Comparison of ENCODE assay signal across 8 cellular contexts in the genomic region with DNA sequence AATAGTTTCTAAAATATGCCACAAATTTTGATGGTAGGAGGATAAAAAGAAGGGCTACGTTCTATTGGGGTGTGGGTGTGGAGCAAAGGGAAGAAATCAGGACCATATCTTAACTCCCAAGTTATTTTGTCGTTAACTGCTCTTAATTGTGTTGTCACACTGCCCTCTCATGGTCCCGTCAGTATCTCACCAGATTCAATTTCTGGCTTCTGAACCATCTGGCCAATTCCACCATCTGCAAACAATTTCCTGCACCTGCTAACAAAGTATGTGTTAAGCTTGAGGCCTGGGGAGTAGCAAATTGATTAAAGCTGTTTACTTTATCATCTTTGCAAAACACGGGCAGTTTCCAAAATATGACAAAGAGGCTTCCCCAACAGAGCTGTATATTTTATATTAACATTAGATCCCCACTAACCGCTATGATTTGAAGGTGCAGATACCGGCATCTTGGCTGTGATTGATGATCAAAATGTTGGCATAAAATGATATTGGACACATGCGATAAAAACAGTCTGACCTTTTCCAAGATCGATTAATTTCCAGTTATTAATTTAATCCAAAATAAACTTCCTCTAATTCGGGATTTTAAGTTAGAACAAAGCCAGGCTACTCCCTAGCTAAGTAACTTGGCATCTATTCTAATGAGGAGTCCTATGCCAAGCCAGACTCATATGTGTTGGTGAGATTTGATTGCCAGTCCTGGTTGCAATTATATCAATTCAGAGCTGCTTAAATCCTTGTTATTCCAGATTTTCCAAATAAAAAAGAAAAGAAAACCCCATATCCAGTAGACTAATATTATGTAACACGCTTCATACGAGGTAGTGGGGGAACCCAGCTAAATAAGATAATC. TPM values are rescaled to one million over a fixed set of nuclear protein-coding genes. Genes with fewer than 3 reads are reported as not detected.
DNase-seq lines count a peak whose midpoint lies in the region; ATAC-seq, FAIRE-seq and TF ChIP-seq lines count a peak whose summit lies in the region.

No MANE protein-coding gene starts in this region.

- H2AFZ ChIP-seq in MM.1S (ENCODE audit: low read length): no peak overlapping the region
- no peak overlapping the region for H2AFZ ChIP-seq in mesenchymal stem cell (ENCODE audit: low read depth, low read length)

- H3K4me2 ChIP-seq in MM.1S (ENCODE audit: low read depth, low read length) (no peak overlapping the region), mesenchymal stem cell (ENCODE audit: low read length, poor library complexity, severe bottlenecking) (no peak overlapping the region)

- no peak overlapping the region for H2BK15ac ChIP-seq in mesenchymal stem cell (ENCODE audit: low read depth, poor library complexity, severe bottlenecking)

- DNase-seq in 8988T: peak; percentile 63
- DNase-seq in MM.1S: peak; percentile 75
- peak; percentile 23 for DNase-seq in RCC 7860 (ENCODE audit: low spot score)
- peak; percentile 65 for DNase-seq in mesenchymal stem cell
- DNase-seq in UCSD-AML1 (lab: John Stamatoyannopoulos, UW; ENCODE audit: unreplicated experiment): no peak

- H2BK12ac ChIP-seq in mesenchymal stem cell (ENCODE audit: low read length in 2 of 2): no peak overlapping the region

- H3K79me2 ChIP-seq in MM.1S (ENCODE audit: low read length): no peaks in the 10 kb centered on the region

- no peaks in the 10 kb centered on the region for H3K9me2 ChIP-seq in MM.1S (replicated peaks; ENCODE audit: insufficient read depth, low read length)

- no peak overlapping the region for H2BK5ac ChIP-seq in mesenchymal stem cell (ENCODE audit: low read depth, low read length, poor library complexity, severe bottlenecking)

- H3K36me3 ChIP-seq in MM.1S (replicated peaks; ENCODE audit: insufficient read depth, low read length): no peaks in the 10 kb centered on the region
- H3K36me3 ChIP-seq in mesenchymal stem cell (ENCODE audit: control insufficient read depth in 1 of 2, insufficient read depth in 2 of 2, low read depth in 1 of 2, low read length in 2 of 2): no peaks in the 10 kb centered on the region

- WGBS in mesenchymal stem cell: 83% methylated on average over 3 of the region's 11 CpGs

- H3K27me3 ChIP-seq in MM.1S (replicated peaks; ENCODE audit: insufficient read depth, low read length) (no peaks in the 10 kb centered on the region), mesenchymal stem cell (ENCODE audit: control insufficient read depth in 1 of 2, insufficient read depth in 1 of 2, low read length in 2 of 2) (no peaks in the 10 kb centered on the region)

- H3F3A ChIP-seq in MM.1S (ENCODE audit: insufficient read depth, low read length): peaks cover 3% of the 10 kb centered on the region; the same call in 1 of the 2 replicates

- H3K27ac ChIP-seq in MM.1S (ENCODE audit: low read length) (no peak overlapping the region), mesenchymal stem cell (ENCODE audit: low read length, poor library complexity, severe bottlenecking) (no peak overlapping the region)

- H3K4me3 ChIP-seq in MM.1S (ENCODE audit: low read length) (no peak overlapping the region), mesenchymal stem cell (ENCODE audit: insufficient read depth in 1 of 2, low read depth in 1 of 2, low read length in 2 of 2) (no peak overlapping the region)

- H3K9me3 ChIP-seq in MM.1S (replicated peaks; ENCODE audit: insufficient read depth, low read length): no peaks in the 10 kb centered on the region
- H3K9me3 ChIP-seq in mesenchymal stem cell (ENCODE audit: control insufficient read depth, low read length): peaks cover 10% of the 10 kb centered on the region

- H3K4me1 ChIP-seq in MM.1S (ENCODE audit: low read length) (0 out of 2 replicates have a peak, but pooled peaks cover 4% of the 10 kb centered on the region), mesenchymal stem cell (ENCODE audit: control insufficient read depth, insufficient read depth, low read depth, low read length) (no peaks in the 10 kb centered on the region)

- H3K14ac ChIP-seq in mesenchymal stem cell (ENCODE audit: low read length in 2 of 2): no peak overlapping the region

- H4K20me1 ChIP-seq in MM.1S (ENCODE audit: insufficient read depth, low read length): no peaks in the 10 kb centered on the region

- peak; percentile 61 for TF ChIP-seq CTCF in GM12873 (IDR thresholded peaks at IDR 0.05; ENCODE audit: insufficient read depth, low read depth, low read length, missing control alignments)
- peak; percentile 66 for TF ChIP-seq CTCF in MM.1S (IDR thresholded peaks at IDR 0.05; ENCODE audit: low read length)

- FAIRE-seq in RCC 7860 (lab: Jason Lieb, UNC) (no peak), endometrium (lab: Jason Lieb, UNC) (peak; percentile 98)

- H3K9ac ChIP-seq in MM.1S (ENCODE audit: low read length) (no peak overlapping the region), mesenchymal stem cell (ENCODE audit: low read length) (no peak overlapping the region)

- no peak overlapping the region for H3K4ac ChIP-seq in mesenchymal stem cell (ENCODE audit: low read depth in 1 of 2, low read length in 2 of 2)

- no peak for ATAC-seq in HG03159 (IDR thresholded peaks at IDR 0.05; ENCODE audit: unreplicated experiment)

- H4K8ac ChIP-seq in mesenchymal stem cell (ENCODE audit: low read length): no peak overlapping the region

- H4K91ac ChIP-seq in mesenchymal stem cell (ENCODE audit: low read length): no peak overlapping the region

- H3K18ac ChIP-seq in mesenchymal stem cell (ENCODE audit: low read depth in 1 of 2, low read length in 2 of 2): no peak overlapping the region

- no peaks in the 10 kb centered on the region for H3K79me1 ChIP-seq in mesenchymal stem cell (replicated peaks; ENCODE audit: low read length, poor library complexity, severe bottlenecking)

- H3K23ac ChIP-seq in mesenchymal stem cell (ENCODE audit: low read length in 2 of 2): no peak overlapping the region

- no peak overlapping the region for H2BK120ac ChIP-seq in mesenchymal stem cell (ENCODE audit: low read depth, low read length)

- no peak overlapping the region for H2AK5ac ChIP-seq in mesenchymal stem cell (ENCODE audit: low read length, severe bottlenecking)

RNA-seq across cellular contexts. Expression of a gene that starts 6.9 kb away (rescaled TPM):
- 37.4 TPM for polyA plus RNA-seq in mesenchymal stem cell (2013, experiment 1 of 2)
- 37.7 TPM for polyA plus RNA-seq in mesenchymal stem cell (2013, experiment 2 of 2)
